1 cellular context compared by ENCODE assay signal in the genomic region with DNA sequence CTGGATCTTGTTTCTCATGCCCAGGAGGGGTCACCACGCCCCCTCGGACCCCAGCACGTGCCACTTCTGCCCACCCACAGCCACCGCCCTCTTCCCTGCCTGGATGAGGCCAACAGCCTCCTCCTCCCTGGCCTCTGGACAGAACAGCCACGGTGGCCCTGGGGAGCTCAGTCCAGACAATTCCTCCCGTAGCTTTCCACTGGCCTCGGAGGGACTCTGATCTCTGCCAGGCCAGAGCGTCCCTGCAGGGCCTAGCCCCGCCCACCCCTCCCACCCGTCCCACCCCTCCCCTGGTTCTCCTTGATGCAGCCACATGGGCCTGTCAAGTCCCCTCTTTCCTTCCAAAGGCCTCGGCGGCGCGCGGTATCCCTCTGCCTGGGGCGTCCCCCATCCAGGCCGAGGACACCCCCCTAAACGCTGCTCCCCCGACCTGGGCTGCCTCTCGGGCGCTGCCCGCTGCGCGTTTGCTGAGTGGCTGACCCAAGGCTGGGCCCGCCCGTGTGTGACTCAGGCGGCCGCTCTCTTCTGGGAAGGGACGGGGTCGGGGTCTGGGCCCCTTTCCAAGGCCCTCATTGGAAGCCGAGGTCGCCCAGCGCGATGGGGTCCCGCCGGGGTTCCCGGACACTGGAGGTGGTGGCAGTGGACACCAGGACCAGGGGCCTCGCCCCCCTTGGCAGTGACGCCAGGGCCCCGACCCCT.
TF ChIP-seq lines count a peak whose summit lies in the region.

No MANE protein-coding gene starts in this region.

TF ChIP-seq in HepG2, 621 proteins besides CTCF, POLR2A, EP300 and RAD21 (continued from another document and continues in another):
- TF ChIP-seq, protein P1, sequence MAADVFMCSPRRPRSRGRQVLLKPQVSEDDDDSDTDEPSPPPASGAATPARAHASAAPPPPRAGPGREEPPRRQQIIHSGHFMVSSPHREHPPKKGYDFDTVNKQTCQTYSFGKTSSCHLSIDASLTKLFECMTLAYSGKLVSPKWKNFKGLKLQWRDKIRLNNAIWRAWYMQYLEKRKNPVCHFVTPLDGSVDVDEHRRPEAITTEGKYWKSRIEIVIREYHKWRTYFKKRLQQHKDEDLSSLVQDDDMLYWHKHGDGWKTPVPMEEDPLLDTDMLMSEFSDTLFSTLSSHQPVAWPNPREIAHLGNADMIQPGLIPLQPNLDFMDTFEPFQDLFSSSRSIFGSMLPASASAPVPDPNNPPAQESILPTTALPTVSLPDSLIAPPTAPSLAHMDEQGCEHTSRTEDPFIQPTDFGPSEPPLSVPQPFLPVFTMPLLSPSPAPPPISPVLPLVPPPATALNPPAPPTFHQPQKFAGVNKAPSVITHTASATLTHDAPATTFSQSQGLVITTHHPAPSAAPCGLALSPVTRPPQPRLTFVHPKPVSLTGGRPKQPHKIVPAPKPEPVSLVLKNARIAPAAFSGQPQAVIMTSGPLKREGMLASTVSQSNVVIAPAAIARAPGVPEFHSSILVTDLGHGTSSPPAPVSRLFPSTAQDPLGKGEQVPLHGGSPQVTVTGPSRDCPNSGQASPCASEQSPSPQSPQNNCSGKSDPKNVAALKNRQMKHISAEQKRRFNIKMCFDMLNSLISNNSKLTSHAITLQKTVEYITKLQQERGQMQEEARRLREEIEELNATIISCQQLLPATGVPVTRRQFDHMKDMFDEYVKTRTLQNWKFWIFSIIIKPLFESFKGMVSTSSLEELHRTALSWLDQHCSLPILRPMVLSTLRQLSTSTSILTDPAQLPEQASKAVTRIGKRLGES (CRISPR knock-in tag; IDR thresholded peaks at IDR 0.05; ENCODE audit: borderline replicate concordance) = no peak
- no peak for TF ChIP-seq RARA (CRISPR knock-in tag; IDR thresholded peaks at IDR 0.05)
- TF ChIP-seq ZNF501 (CRISPR knock-in tag; IDR thresholded peaks at IDR 0.05) = no peak
- no peak for TF ChIP-seq JUND (CRISPR knock-in tag; IDR thresholded peaks at IDR 0.05)
- TF ChIP-seq ZNF329 (CRISPR knock-in tag; IDR thresholded peaks at IDR 0.05; ENCODE audit: low read depth) = no peak
- TF ChIP-seq, protein P2, sequence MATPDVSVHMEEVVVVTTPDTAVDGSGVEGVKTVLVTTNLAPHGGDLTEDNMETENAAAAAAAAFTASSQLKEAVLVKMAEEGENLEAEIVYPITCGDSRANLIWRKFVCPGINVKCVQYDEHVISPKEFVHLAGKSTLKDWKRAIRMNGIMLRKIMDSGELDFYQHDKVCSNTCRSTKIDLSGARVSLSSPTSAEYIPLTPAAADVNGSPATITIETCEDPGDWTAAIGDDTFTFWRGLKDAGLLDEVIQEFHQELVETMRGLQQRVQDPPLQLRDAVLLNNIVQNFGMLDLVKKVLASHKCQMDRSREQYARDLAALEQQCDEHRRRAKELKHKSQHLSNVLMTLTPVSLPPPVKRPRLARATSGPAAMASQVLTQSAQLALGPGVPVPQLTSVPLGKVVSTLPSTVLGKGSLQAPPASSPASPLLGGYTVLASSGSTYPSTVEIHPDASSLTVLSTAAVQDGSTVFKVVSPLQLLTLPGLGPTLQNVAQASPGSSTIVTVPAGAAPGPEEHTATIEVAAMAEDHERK (CRISPR knock-in tag; IDR thresholded peaks at IDR 0.05; ENCODE audit: low read depth) = no peak
- TF ChIP-seq E2F2 (CRISPR knock-in tag; IDR thresholded peaks at IDR 0.05; ENCODE audit: borderline replicate concordance) = no peak
- TF ChIP-seq, protein P3, sequence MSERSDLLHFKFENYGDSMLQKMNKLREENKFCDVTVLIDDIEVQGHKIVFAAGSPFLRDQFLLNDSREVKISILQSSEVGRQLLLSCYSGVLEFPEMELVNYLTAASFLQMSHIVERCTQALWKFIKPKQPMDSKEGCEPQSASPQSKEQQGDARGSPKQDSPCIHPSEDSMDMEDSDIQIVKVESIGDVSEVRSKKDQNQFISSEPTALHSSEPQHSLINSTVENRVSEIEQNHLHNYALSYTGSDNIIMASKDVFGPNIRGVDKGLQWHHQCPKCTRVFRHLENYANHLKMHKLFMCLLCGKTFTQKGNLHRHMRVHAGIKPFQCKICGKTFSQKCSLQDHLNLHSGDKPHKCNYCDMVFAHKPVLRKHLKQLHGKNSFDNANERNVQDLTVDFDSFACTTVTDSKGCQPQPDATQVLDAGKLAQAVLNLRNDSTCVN (CRISPR knock-in tag; IDR thresholded peaks at IDR 0.05; ENCODE audit: borderline replicate concordance) = no peak
- TF ChIP-seq ATF1 (CRISPR knock-in tag; IDR thresholded peaks at IDR 0.05) = no peak
- no peak for TF ChIP-seq DRAP1 (CRISPR knock-in tag; IDR thresholded peaks at IDR 0.05)
- TF ChIP-seq HINFP (CRISPR knock-in tag; IDR thresholded peaks at IDR 0.05; ENCODE audit: low read depth) = no peak
- TF ChIP-seq TBX2 (CRISPR knock-in tag; IDR thresholded peaks at IDR 0.05; ENCODE audit: borderline replicate concordance) = no peak
- no peak for TF ChIP-seq GFI1 (CRISPR knock-in tag; IDR thresholded peaks at IDR 0.05; ENCODE audit: borderline replicate concordance)
- TF ChIP-seq TP53 (CRISPR knock-in tag; conservative IDR thresholded peaks at IDR 0.05) = no peak
- no peak for TF ChIP-seq ZNF777 (CRISPR knock-in tag; IDR thresholded peaks at IDR 0.05)
- no peak for TF ChIP-seq RFX1 (IDR thresholded peaks at IDR 0.05)
- no peak for TF ChIP-seq NFYC (CRISPR knock-in tag; IDR thresholded peaks at IDR 0.05)
- TF ChIP-seq NR2F6 (IDR thresholded peaks at IDR 0.05) = no peak
- peak; percentile 73 for TF ChIP-seq NR2F6 (CRISPR knock-in tag; IDR thresholded peaks at IDR 0.05)
- no peak for TF ChIP-seq MTA3 (CRISPR knock-in tag; IDR thresholded peaks at IDR 0.05)
- TF ChIP-seq PHB2 (IDR thresholded peaks at IDR 0.05; ENCODE audit: partially characterized antibody) = no peak
- TF ChIP-seq ZNF17 (CRISPR knock-in tag; IDR thresholded peaks at IDR 0.05) = no peak
- TF ChIP-seq, protein P4, sequence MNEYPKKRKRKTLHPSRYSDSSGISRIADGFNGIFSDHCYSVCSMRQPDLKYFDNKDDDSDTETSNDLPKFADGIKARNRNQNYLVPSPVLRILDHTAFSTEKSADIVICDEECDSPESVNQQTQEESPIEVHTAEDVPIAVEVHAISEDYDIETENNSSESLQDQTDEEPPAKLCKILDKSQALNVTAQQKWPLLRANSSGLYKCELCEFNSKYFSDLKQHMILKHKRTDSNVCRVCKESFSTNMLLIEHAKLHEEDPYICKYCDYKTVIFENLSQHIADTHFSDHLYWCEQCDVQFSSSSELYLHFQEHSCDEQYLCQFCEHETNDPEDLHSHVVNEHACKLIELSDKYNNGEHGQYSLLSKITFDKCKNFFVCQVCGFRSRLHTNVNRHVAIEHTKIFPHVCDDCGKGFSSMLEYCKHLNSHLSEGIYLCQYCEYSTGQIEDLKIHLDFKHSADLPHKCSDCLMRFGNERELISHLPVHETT (CRISPR knock-in tag; conservative IDR thresholded peaks at IDR 0.05) = no peak
- TF ChIP-seq TCF7 (IDR thresholded peaks at IDR 0.05; ENCODE audit: low read depth) = no peak
- TF ChIP-seq ZNF282 (IDR thresholded peaks at IDR 0.05; ENCODE audit: partially characterized antibody) = no peak
- no peak for TF ChIP-seq MEF2D (CRISPR knock-in tag; IDR thresholded peaks at IDR 0.05)
- TF ChIP-seq NCOR1 (IDR thresholded peaks at IDR 0.05; ENCODE audit: borderline replicate concordance, low read length) = peak; percentile 35; the same call in 1 of the 2 replicates
- TF ChIP-seq ZNF432 (CRISPR knock-in tag; IDR thresholded peaks at IDR 0.05; ENCODE audit: borderline replicate concordance) = no peak
- no peak for TF ChIP-seq ZNF354B (CRISPR knock-in tag; IDR thresholded peaks at IDR 0.05)
- no peak for TF ChIP-seq MED13 (CRISPR knock-in tag; IDR thresholded peaks at IDR 0.05)
- TF ChIP-seq AFF4 (CRISPR knock-in tag; IDR thresholded peaks at IDR 0.05) = no peak
- TF ChIP-seq ELF4 (CRISPR knock-in tag; IDR thresholded peaks at IDR 0.05; ENCODE audit: borderline replicate concordance) = no peak
- no peak for TF ChIP-seq ZNF253 (CRISPR knock-in tag; IDR thresholded peaks at IDR 0.05; ENCODE audit: borderline replicate concordance)
- TF ChIP-seq PRMT3 (CRISPR knock-in tag; IDR thresholded peaks at IDR 0.05; ENCODE audit: borderline replicate concordance, low read depth) = no peak
- no peak for TF ChIP-seq ZNF441 (CRISPR knock-in tag; IDR thresholded peaks at IDR 0.05; ENCODE audit: borderline replicate concordance)
- TF ChIP-seq, protein P5, sequence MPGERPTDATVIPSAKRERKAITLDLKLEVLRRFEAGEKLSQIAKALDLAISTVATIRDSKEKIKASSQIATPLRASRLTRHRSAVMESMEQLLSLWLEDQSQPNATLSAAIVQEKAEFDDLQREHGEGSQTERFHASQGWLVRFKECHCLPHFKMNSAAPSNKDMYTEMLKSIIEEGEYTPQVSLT (CRISPR knock-in tag; IDR thresholded peaks at IDR 0.05; ENCODE audit: borderline replicate concordance, low read depth) = no peak
- no peak for TF ChIP-seq ZC3H13 (CRISPR knock-in tag; IDR thresholded peaks at IDR 0.05)
- TF ChIP-seq SNAPC4 (CRISPR knock-in tag; IDR thresholded peaks at IDR 0.05) = no peak
- 0 out of 2 replicates have a peak, but pooled peaks have one; percentile 15 for TF ChIP-seq STAT5B (CRISPR knock-in tag; IDR thresholded peaks at IDR 0.05)
- TF ChIP-seq SYNCRIP (IDR thresholded peaks at IDR 0.05; ENCODE audit: insufficient read depth, low read depth, low read length) = no peak
- no peak for TF ChIP-seq ZBTB42 (CRISPR knock-in tag; IDR thresholded peaks at IDR 0.05)
